9 cellular contexts compared by ENCODE assay signal in genomic region chr3:53071882-53072431, GRCh38. TPM values are rescaled to one million over a fixed set of nuclear protein-coding genes. Genes with fewer than 3 reads are reported as not detected.
DNase-seq lines count a peak whose midpoint lies in the region; ATAC-seq and TF ChIP-seq lines count a peak whose summit lies in the region.
"Had no signal": no experiment of that assay in that cellular context is flagged by ENCODE, and none has a peak within 500 bp of the region (broad histone marks: within the 10 kb centered on the region; RNA-seq: fewer than 3 reads in every experiment).

No MANE protein-coding gene starts in this region.

- H3K4me3 Mint-ChIP-seq in activated CD4-positive, alpha-beta T cell treated with anti-CD3 and anti-CD28 coated beads for 36 hours: peak overlapping the region; percentile 81
- no peak overlapping the region for H3K4me3 Mint-ChIP-seq in glutamatergic neuron (ENCODE audit: unreplicated experiment)

- intact Hi-C loops in activated CD4-positive, alpha-beta T cell treated with anti-CD3 and anti-CD28 coated beads for 36 hours (cut with DNase I, micrococcal nuclease): loop anchor here (1.0 to 2.0 kb wide), 6 partner anchors 25 to 330 kb away; partner anchors contain the start of genes SFMBT1 (in 2 of the 2) and STIMATE (in 1 of the 2)
- intact Hi-C loops in sigmoid colon (cut with DNase I): loop anchor here (2.0 to 5.0 kb wide), 3 partner anchors 140 to 299 kb away; no protein-coding TSS in a partner anchor

- TF ChIP-seq EP300 in sigmoid colon (IDR thresholded peaks at IDR 0.05): no peak

- TF ChIP-seq POLR2A in sigmoid colon (IDR thresholded peaks at IDR 0.05): no peak

- POLR2A ChIA-PET in activated CD4-positive, alpha-beta T cell treated with anti-CD3 and anti-CD28 coated beads for 36 hours (lab: Charles Lee): no interaction called here

- no peak for ATAC-seq in activated CD4-positive, alpha-beta T cell treated with anti-CD3 and anti-CD28 coated beads for 36 hours
- ATAC-seq in HG03280 (IDR thresholded peaks at IDR 0.05; ENCODE audit: unreplicated experiment): no peak

- peak; percentile 21 for DNase-seq in activated CD4-positive, alpha-beta T cell treated with anti-CD3 and anti-CD28 coated beads for 36 hours
- no peak for DNase-seq in activated CD4-positive, alpha-beta T cell treated with anti-CD3 and anti-CD28 coated beads for 4 hours
- DNase-seq in SK-N-DZ (ENCODE audit: low spot score): peak; percentile 30
- DNase-seq in glutamatergic neuron: no peak
- DNase-seq in sigmoid colon: peak; percentile 57
- DNase-seq in activated gamma-delta T cell treated with Interleukin-2 at 50 U/mL for 16 hours: no peak
- no peak for DNase-seq in NCI-H446 (lab: John Stamatoyannopoulos, UW)

- TF ChIP-seq CTCF in glutamatergic neuron (IDR thresholded peaks at IDR 0.05; ENCODE audit: partially characterized antibody, unreplicated experiment) (no peak), sigmoid colon (IDR thresholded peaks at IDR 0.05) (no peak)

- H3K27me3 ChIP-seq in sigmoid colon: no peaks in the 10 kb centered on the region
- H3K27me3 ChIP-seq: upper lobe of left lung had no signal

- H3K4me1 ChIP-seq in sigmoid colon: peaks cover 4 to 14% (median 12%) of the 10 kb centered on the region in 4 donors

- H3K36me3 ChIP-seq in sigmoid colon: no peaks in the 10 kb centered on the region
- H3K36me3 ChIP-seq: upper lobe of left lung had no signal

- CTCF ChIA-PET in activated CD4-positive, alpha-beta T cell treated with anti-CD3 and anti-CD28 coated beads for 36 hours (lab: Charles Lee): interaction anchor here (0.6 to 1.9 kb wide), 8 partner anchors 20 to 235 kb away, joined by 3 to 9 read pairs (median 4); no protein-coding TSS in a partner anchor

- 80 to 90% methylated on average over 11 of the region's 11 CpGs for WGBS in sigmoid colon, 2 donors

- no peak overlapping the region for H3K27ac ChIP-seq in sigmoid colon

- peak overlapping the region in 2 of 4 donors; percentile 66 to 67 for H3K4me3 ChIP-seq in sigmoid colon

- no peaks in the 10 kb centered on the region for H3K36me3 Mint-ChIP-seq in activated CD4-positive, alpha-beta T cell treated with anti-CD3 and anti-CD28 coated beads for 36 hours (ENCODE audit: low read depth)
- H3K36me3 Mint-ChIP-seq in glutamatergic neuron (ENCODE audit: unreplicated experiment): no peaks in the 10 kb centered on the region

- H3K4me1 Mint-ChIP-seq in activated CD4-positive, alpha-beta T cell treated with anti-CD3 and anti-CD28 coated beads for 36 hours: peaks cover 18% of the 10 kb centered on the region
- H3K4me1 Mint-ChIP-seq in glutamatergic neuron (ENCODE audit: low read depth, unreplicated experiment): peaks cover 6% of the 10 kb centered on the region

- H3K27ac Mint-ChIP-seq in activated CD4-positive, alpha-beta T cell treated with anti-CD3 and anti-CD28 coated beads for 36 hours: peak overlapping the region; percentile 97
- peak overlapping the region; percentile 38 for H3K27ac Mint-ChIP-seq in glutamatergic neuron (ENCODE audit: unreplicated experiment)

- H3K9me3 ChIP-seq in sigmoid colon: no peaks in the 10 kb centered on the region
- H3K9me3 ChIP-seq: upper lobe of left lung had no signal

- H3K9me3 Mint-ChIP-seq in activated CD4-positive, alpha-beta T cell treated with anti-CD3 and anti-CD28 coated beads for 36 hours (ENCODE audit: low read depth): no peaks in the 10 kb centered on the region
- peaks cover 3% of the 10 kb centered on the region for H3K9me3 Mint-ChIP-seq in glutamatergic neuron (ENCODE audit: unreplicated experiment)

- H3K27me3 Mint-ChIP-seq in activated CD4-positive, alpha-beta T cell treated with anti-CD3 and anti-CD28 coated beads for 36 hours: no peaks in the 10 kb centered on the region
- H3K27me3 Mint-ChIP-seq in glutamatergic neuron (ENCODE audit: unreplicated experiment): peaks cover 6% of the 10 kb centered on the region

RNA-seq across cellular contexts. Expression of gene SFMBT1, which starts 26.1 kb away (rescaled TPM):
- total RNA-seq in activated CD4-positive, alpha-beta T cell treated with anti-CD3 and anti-CD28 coated beads for 36 hours: 10 to 100 TPM; 14.5 to 20.3 TPM
- polyA plus RNA-seq in SK-N-DZ (2014; cell fraction: cytosol; rRNA removed): 5.9 and 7.5 TPM in 2 replicates
- 4.9 and 5.9 TPM in 2 replicates for polyA plus RNA-seq in SK-N-DZ (2014; cell fraction: nucleus; rRNA removed)
- total RNA-seq in glutamatergic neuron (ENCODE audit: unreplicated experiment): 6.5 TPM
- 10 to 100 TPM; 10.2 to 16.1 (median 14.9) TPM for total RNA-seq in sigmoid colon
- polyA plus RNA-seq in sigmoid colon: 1 to 10 TPM; 4.8 to 7.3 (median 6.9) TPM

RNA-seq across cellular contexts. Expression of gene RFT1, which starts 58.3 kb away (rescaled TPM):
- total RNA-seq in activated CD4-positive, alpha-beta T cell treated with anti-CD3 and anti-CD28 coated beads for 36 hours: 10 to 100 TPM; 39.8 to 49.0 TPM
- polyA plus RNA-seq in SK-N-DZ (2014; cell fraction: cytosol; rRNA removed): 6.0 and 9.5 TPM in 2 replicates
- polyA plus RNA-seq in SK-N-DZ (2014; cell fraction: nucleus; rRNA removed): 10.0 and 12.3 TPM in 2 replicates
- total RNA-seq in glutamatergic neuron (ENCODE audit: unreplicated experiment) (10.5 TPM), sigmoid colon (1 to 10 TPM; 4.3 to 8.1 (median 6.9) TPM)
- polyA plus RNA-seq in sigmoid colon: 10 to 100 TPM in 1 of 3 donors, 1 to 10 TPM in 2; 3.0 to 13.2 (median 3.0) TPM

Comparison
In these comparisons a context has a peak if more than half of its experiments do, and no peak if none do; other contexts are left out.
1. DNase-seq: peak in activated CD4-positive, alpha-beta T cell treated with anti-CD3 and anti-CD28 coated beads for 36 hours (single experiment), SK-N-DZ (single experiment) and sigmoid colon (single experiment); none in activated CD4-positive, alpha-beta T cell treated with anti-CD3 and anti-CD28 coated beads for 4 hours (0 of 2), glutamatergic neuron (single experiment), activated gamma-delta T cell treated with Interleukin-2 at 50 U/mL for 16 hours (single experiment) and NCI-H446 (0 of 2).